Comparison of ENCODE assay signal across 22 cellular contexts in genomic region chr5:141150993-141151325, GRCh38. TPM values are rescaled to one million over a fixed set of nuclear protein-coding genes. Genes with fewer than 3 reads are reported as not detected.
DNase-seq lines count a peak whose midpoint lies in the region; ATAC-seq, FAIRE-seq and TF ChIP-seq lines count a peak whose summit lies in the region.
"Had no signal": no experiment of that assay in that cellular context is flagged by ENCODE, and none has a peak within 500 bp of the region (broad histone marks: within the 10 kb centered on the region; RNA-seq: fewer than 3 reads in every experiment).

No MANE protein-coding gene starts in this region.

- peak overlapping the region; percentile 67 for H3K4me2 ChIP-seq in HepG2 (ENCODE audit: low read depth, low read length)

- BruUV-seq in HepG2 (replicated peaks; lab: Mats Ljungman, UMichigan), result no TSS peak

- no peak for TF ChIP-seq CTCF in HepG2 (CRISPR knock-in tag; IDR thresholded peaks at IDR 0.05)
- TF ChIP-seq CTCF in right lobe of liver (IDR thresholded peaks at IDR 0.05), result no peak
- TF ChIP-seq CTCF in coronary artery (IDR thresholded peaks at IDR 0.05), result no peak

- no peak overlapping the region for H3K27ac ChIP-seq in HepG2 (ENCODE audit: extremely low read length, insufficient read depth, low read length)
- no peak overlapping the region for H3K27ac ChIP-seq in right lobe of liver
- no peak overlapping the region for H3K27ac ChIP-seq in coronary artery
- no peak overlapping the region for H3K27ac ChIP-seq in subcutaneous abdominal adipose tissue (ENCODE audit: low read depth, low read length)
- H3K27ac ChIP-seq: 22Rv1 had no signal

- TF ChIP-seq RAD21 in HepG2 (CRISPR knock-in tag; IDR thresholded peaks at IDR 0.05), result no peak

- WGBS in HepG2 (ENCODE audit: low lambda C conversion rate), result 47% methylated on average over 13 of the region's 13 CpGs
- WGBS in right lobe of liver (ENCODE audit: insufficient coverage, low coverage, low lambda C conversion rate, missing lambda C conversion rate), result 15% methylated on average over 13 of the region's 13 CpGs

- intact Hi-C loops in HepG2 (cut with micrococcal nuclease; ENCODE audit: unreplicated experiment), result loop anchor here (2.0 kb wide), 1 partner anchor 66 kb away; no protein-coding TSS in a partner anchor
- intact Hi-C loops in right lobe of liver (cut with DNase I), result no loop called here

- no peak for TF ChIP-seq POLR2A in HepG2 (IDR thresholded peaks at IDR 0.05; ENCODE audit: insufficient read depth in 1 of 2, low read depth in 2 of 2, low read length in 2 of 2)
- TF ChIP-seq POLR2A in right lobe of liver (IDR thresholded peaks at IDR 0.05), result no peak

- no peaks in the 10 kb centered on the region for H3K79me2 ChIP-seq in HepG2 (ENCODE audit: insufficient read depth, low read length)

- H3K9ac ChIP-seq in HepG2 (ENCODE audit: insufficient read depth, low read depth, low read length) (no peak overlapping the region), subcutaneous abdominal adipose tissue (ENCODE audit: low read length in 5 of 5) (no peak overlapping the region)

- TF ChIP-seq EP300 in HepG2 (IDR thresholded peaks at IDR 0.05; ENCODE audit: low read depth in 2 of 2, low read length in 2 of 2) (no peak), HepG2 (CRISPR knock-in tag; IDR thresholded peaks at IDR 0.05; ENCODE audit: borderline replicate concordance) (no peak)

- H3K36me3 ChIP-seq in HepG2 (replicated peaks in 1 of 2; ENCODE audit: control insufficient read depth in 1 of 2, insufficient read depth in 2 of 2, low read length in 2 of 2), result no peaks in the 10 kb centered on the region
- H3K36me3 ChIP-seq in right lobe of liver, result no peaks in the 10 kb centered on the region
- H3K36me3 ChIP-seq in subcutaneous abdominal adipose tissue (ENCODE audit: control insufficient read depth in 5 of 5, insufficient read depth in 5 of 5, low read length in 5 of 5), result no peaks in the 10 kb centered on the region
- H3K36me3 ChIP-seq: BE2C had no signal

- ATAC-seq in HepG2, result no peak
- no peak for ATAC-seq in right lobe of liver

- CTCF ChIA-PET in HepG2 (lab: Yijun Ruan, JAX; ENCODE audit: low intra/inter-chr PET ratio, low total read pairs), result no interaction called here

- H3K4me3 ChIP-seq in HepG2 (replicated peaks in 1 of 3; ENCODE audit: insufficient read depth in 1 of 3, low read depth in 2 of 3, low read length in 3 of 3), result peak overlapping the region in 1 of 3 experiments; percentile 47; a peak in 1 of 6 replicates
- H3K4me3 ChIP-seq in right lobe of liver, result no peak overlapping the region
- peak overlapping the region; percentile 54 for H3K4me3 ChIP-seq in coronary artery
- H3K4me3 ChIP-seq in subcutaneous abdominal adipose tissue (ENCODE audit: low read depth in 1 of 5, low read length in 5 of 5), result peak overlapping the region in 3 of 5 donors; percentile 13 to 53 (median 20)

- DNase-seq in DMS53 (lab: John Stamatoyannopoulos, UW) (peak; percentile 33), DMS53 treated with DMSO at 0.1 percent for 48 hours (lab: John Stamatoyannopoulos, UW; ENCODE audit: unreplicated experiment) (no peak), HepG2 (ENCODE audit: low spot score) (no peak), right lobe of liver (no peak), coronary artery (ENCODE audit: low spot score) (no peak), HCEC 1CT (no peak), ACHN (no peak)
- DNase-seq: BE2C; C1 segment of cervical spinal cord; CD4-positive, CD25-positive, alpha-beta regulatory T cell; CD8-positive, alpha-beta memory T cell; COR-L47; DMS 273 treated with DMSO at 0.1 percent for 48 hours; DMS79 treated with DMSO at 0.1 percent for 48 hours; H9; KBM-7 had no signal

- in situ Hi-C loops in HepG2 (cut with HindIII; ENCODE audit: extremely low pct_ligation_motif_present, low pct_unique_long_range_greater_than_20kb) (no loop called here), ACHN (cut with HindIII; ENCODE audit: low pct_ligation_motif_present, low pct_unique_long_range_greater_than_20kb, low sequenced_read_pairs) (no loop called here)

- H3K4me1 ChIP-seq in HepG2 (ENCODE audit: insufficient read depth, low read length), result peaks cover 7% of the 10 kb centered on the region; the same call in 1 of the 2 replicates
- H3K4me1 ChIP-seq in right lobe of liver, result no peaks in the 10 kb centered on the region
- peaks cover 0 to 2% (median 0%) of the 10 kb centered on the region in 5 donors for H3K4me1 ChIP-seq in subcutaneous abdominal adipose tissue (ENCODE audit: control insufficient read depth in 5 of 5, insufficient read depth in 5 of 5, low read length in 5 of 5)
- H3K4me1 ChIP-seq: BE2C had no signal

- H2AFZ ChIP-seq in HepG2 (ENCODE audit: low read length), result peak overlapping the region; percentile 28

- no peak for FAIRE-seq in HepG2 (lab: Jason Lieb, UNC)
- FAIRE-seq: GM12891, GM19239, H1 had no signal

- H3K9me3 ChIP-seq in HepG2 (ENCODE audit: low read length) (no peaks in the 10 kb centered on the region), right lobe of liver (no peaks in the 10 kb centered on the region), subcutaneous abdominal adipose tissue (ENCODE audit: control insufficient read depth in 5 of 5, low read length in 5 of 5) (peaks cover 14 to 40% (median 32%) of the 10 kb centered on the region in 5 donors)
- H3K9me3 ChIP-seq: BE2C had no signal

- H4K20me1 ChIP-seq in HepG2 (ENCODE audit: insufficient read depth, low read length), result no peaks in the 10 kb centered on the region

- POLR2A ChIA-PET in HepG2 (lab: Yijun Ruan, JAX), result no interaction called here

- H3K27me3 ChIP-seq in HepG2 (ENCODE audit: control insufficient read depth in 1 of 2, insufficient read depth in 2 of 2, low read length in 2 of 2), result peaks cover 0 to 10% of the 10 kb centered on the region in 2 experiments; a peak in 1 of 5 replicates
- H3K27me3 ChIP-seq in right lobe of liver, result no peaks in the 10 kb centered on the region
- peaks cover 0 to 9% (median 3%) of the 10 kb centered on the region in 5 donors for H3K27me3 ChIP-seq in subcutaneous abdominal adipose tissue (ENCODE audit: control insufficient read depth in 5 of 5, insufficient read depth in 4 of 5, low read length in 5 of 5)

RNA-seq across cellular contexts. Expression of gene PCDHB6, which starts 1.1 kb away (rescaled TPM):
- total RNA-seq in HepG2 (2016; rRNA removed; fragmentation: Illumina TruSeq; extraction: Trizol), result 0.04 TPM in 1 of 2 replicates, not detected in the other
- not detected in 2 replicates for total RNA-seq in HepG2 (2016; cell fraction: cytosol; rRNA removed; fragmentation: Illumina TruSeq; extraction: Trizol; ENCODE audit: low read depth)
- total RNA-seq in HepG2 (2016; cell fraction: insoluble cytoplasmic fraction; rRNA removed; fragmentation: Illumina TruSeq; extraction: Trizol), result 0.04 TPM in 1 of 2 replicates, not detected in the other
- total RNA-seq in HepG2 (2016; cell fraction: membrane; rRNA removed; fragmentation: Illumina TruSeq; extraction: Trizol), result not detected in 2 replicates
- 0.13 TPM in 1 of 2 replicates, not detected in the other for total RNA-seq in HepG2 (2016; cell fraction: nucleus; rRNA removed; fragmentation: Illumina TruSeq; extraction: Trizol)
- polyA plus RNA-seq in HepG2 (2011; rRNA removed), result 0.01 TPM in 1 of 2 replicates, not detected in the other
- polyA plus RNA-seq in HepG2 (2011; cell fraction: cytosol; rRNA removed), result 0.01 and 0.04 TPM in 2 replicates
- polyA plus RNA-seq in HepG2 (2011; cell fraction: nucleus; rRNA removed), result 0.05 and 0.18 TPM in 2 replicates
- polyA plus RNA-seq in HepG2 (2012), result 0.05 and 0.20 TPM in 2 replicates
- polyA plus RNA-seq in HepG2 (2016; cell fraction: cytosol; fragmentation: Illumina TruSeq; extraction: Trizol; ENCODE audit: low read depth), result not detected in 2 replicates
- not detected in 2 replicates for polyA plus RNA-seq in HepG2 (2016; cell fraction: insoluble cytoplasmic fraction; fragmentation: Illumina TruSeq; extraction: Trizol; ENCODE audit: low read depth)
- polyA plus RNA-seq in HepG2 (2016; cell fraction: membrane; fragmentation: Illumina TruSeq; extraction: Trizol; ENCODE audit: low read depth), result not detected in 2 replicates
- polyA plus RNA-seq in HepG2 (2016; cell fraction: nucleus; fragmentation: Illumina TruSeq; extraction: Trizol; ENCODE audit: insufficient read depth, low read depth), result 0.13 and 0.18 TPM in 2 replicates
- not detected in 2 replicates for polyA minus RNA-seq in HepG2 (2011; rRNA and poly(A)+ RNA removed; ENCODE audit: low replicate concordance)
- polyA minus RNA-seq in HepG2 (2011; cell fraction: cytosol; rRNA and poly(A)+ RNA removed), result not detected in 2 replicates
- polyA minus RNA-seq in HepG2 (2011; cell fraction: nucleus; rRNA and poly(A)+ RNA removed), result not detected in 2 replicates
- under 1 TPM in 4 of 6 experiments, not detected in 2; 0.06 to 0.16 (median 0.12) TPM for total RNA-seq in right lobe of liver
- total RNA-seq: CD4-positive, CD25-positive, alpha-beta regulatory T cell; CD8-positive, alpha-beta memory T cell; H9; HT-29 had no signal
- polyA plus RNA-seq: CD4-positive, CD25-positive, alpha-beta regulatory T cell; CD8-positive, alpha-beta memory T cell had no signal

RNA-seq across cellular contexts. Expression of gene PCDHB5, which starts 16.0 kb away (rescaled TPM):
- total RNA-seq in HepG2 (2016; rRNA removed; fragmentation: Illumina TruSeq; extraction: Trizol) (0.07 TPM in 1 of 2 replicates, not detected in the other), right lobe of liver (1 to 10 TPM in 1 of 6 experiments, under 1 TPM in 5; 0.18 to 1.2 (median 0.45) TPM)
- total RNA-seq in HepG2 (2016; cell fraction: cytosol; rRNA removed; fragmentation: Illumina TruSeq; extraction: Trizol; ENCODE audit: low read depth), result not detected in 2 replicates
- total RNA-seq in HepG2 (2016; cell fraction: insoluble cytoplasmic fraction; rRNA removed; fragmentation: Illumina TruSeq; extraction: Trizol), result 0.24 and 0.34 TPM in 2 replicates
- not detected in 2 replicates for total RNA-seq in HepG2 (2016; cell fraction: membrane; rRNA removed; fragmentation: Illumina TruSeq; extraction: Trizol)
- 0.19 and 0.31 TPM in 2 replicates for total RNA-seq in HepG2 (2016; cell fraction: nucleus; rRNA removed; fragmentation: Illumina TruSeq; extraction: Trizol)
- 0.03 and 0.08 TPM in 2 replicates for polyA plus RNA-seq in HepG2 (2011; rRNA removed)
- polyA plus RNA-seq in HepG2 (2011; cell fraction: cytosol; rRNA removed), result 0.04 and 0.08 TPM in 2 replicates
- 0.26 and 0.34 TPM in 2 replicates for polyA plus RNA-seq in HepG2 (2011; cell fraction: nucleus; rRNA removed)
- 0.05 and 0.07 TPM in 2 replicates for polyA plus RNA-seq in HepG2 (2012)
- polyA plus RNA-seq in HepG2 (2016; cell fraction: cytosol; fragmentation: Illumina TruSeq; extraction: Trizol; ENCODE audit: low read depth), result not detected in 2 replicates
- polyA plus RNA-seq in HepG2 (2016; cell fraction: insoluble cytoplasmic fraction; fragmentation: Illumina TruSeq; extraction: Trizol; ENCODE audit: low read depth), result 0.11 TPM in 1 of 2 replicates, not detected in the other
- not detected in 2 replicates for polyA plus RNA-seq in HepG2 (2016; cell fraction: membrane; fragmentation: Illumina TruSeq; extraction: Trizol; ENCODE audit: low read depth)
- 0.22 and 0.41 TPM in 2 replicates for polyA plus RNA-seq in HepG2 (2016; cell fraction: nucleus; fragmentation: Illumina TruSeq; extraction: Trizol; ENCODE audit: insufficient read depth, low read depth)
- 0.04 TPM in 1 of 2 replicates, not detected in the other for polyA minus RNA-seq in HepG2 (2011; rRNA and poly(A)+ RNA removed; ENCODE audit: low replicate concordance)
- polyA minus RNA-seq in HepG2 (2011; cell fraction: cytosol; rRNA and poly(A)+ RNA removed), result not detected in 2 replicates
- 0.13 TPM in 1 of 2 replicates, not detected in the other for polyA minus RNA-seq in HepG2 (2011; cell fraction: nucleus; rRNA and poly(A)+ RNA removed)
- total RNA-seq: CD4-positive, CD25-positive, alpha-beta regulatory T cell; CD8-positive, alpha-beta memory T cell; HT-29 had no signal
- polyA plus RNA-seq: CD8-positive, alpha-beta memory T cell had no signal

RNA-seq across cellular contexts. Expression of gene PCDHB7, which starts 21.5 kb away (rescaled TPM):
- total RNA-seq in HepG2 (2016; rRNA removed; fragmentation: Illumina TruSeq; extraction: Trizol), result 0.02 TPM in 1 of 2 replicates, not detected in the other
- not detected in 2 replicates for total RNA-seq in HepG2 (2016; cell fraction: cytosol; rRNA removed; fragmentation: Illumina TruSeq; extraction: Trizol; ENCODE audit: low read depth)
- total RNA-seq in HepG2 (2016; cell fraction: insoluble cytoplasmic fraction; rRNA removed; fragmentation: Illumina TruSeq; extraction: Trizol), result 0.09 TPM in 1 of 2 replicates, not detected in the other
- total RNA-seq in HepG2 (2016; cell fraction: membrane; rRNA removed; fragmentation: Illumina TruSeq; extraction: Trizol), result not detected in 2 replicates
- total RNA-seq in HepG2 (2016; cell fraction: nucleus; rRNA removed; fragmentation: Illumina TruSeq; extraction: Trizol), result 0.09 and 0.12 TPM in 2 replicates
- polyA plus RNA-seq in HepG2 (2011; rRNA removed), result 0.03 TPM in 1 of 2 replicates, not detected in the other
- polyA plus RNA-seq in HepG2 (2011; cell fraction: cytosol; rRNA removed), result 0.01 and 0.03 TPM in 2 replicates
- 0.05 TPM in 2 replicates for polyA plus RNA-seq in HepG2 (2011; cell fraction: nucleus; rRNA removed)
- polyA plus RNA-seq in HepG2 (2012), result 0.03 and 0.16 TPM in 2 replicates
- polyA plus RNA-seq in HepG2 (2016; cell fraction: cytosol; fragmentation: Illumina TruSeq; extraction: Trizol; ENCODE audit: low read depth), result not detected in 2 replicates
- not detected in 2 replicates for polyA plus RNA-seq in HepG2 (2016; cell fraction: insoluble cytoplasmic fraction; fragmentation: Illumina TruSeq; extraction: Trizol; ENCODE audit: low read depth)
- polyA plus RNA-seq in HepG2 (2016; cell fraction: membrane; fragmentation: Illumina TruSeq; extraction: Trizol; ENCODE audit: low read depth), result not detected in 2 replicates
- polyA plus RNA-seq in HepG2 (2016; cell fraction: nucleus; fragmentation: Illumina TruSeq; extraction: Trizol; ENCODE audit: insufficient read depth, low read depth), result 0.17 TPM in 1 of 2 replicates, not detected in the other
- 0.06 TPM in 1 of 2 replicates, not detected in the other for polyA minus RNA-seq in HepG2 (2011; rRNA and poly(A)+ RNA removed; ENCODE audit: low replicate concordance)
- not detected in 2 replicates for polyA minus RNA-seq in HepG2 (2011; cell fraction: cytosol; rRNA and poly(A)+ RNA removed)
- 0.12 TPM in 1 of 2 replicates, not detected in the other for polyA minus RNA-seq in HepG2 (2011; cell fraction: nucleus; rRNA and poly(A)+ RNA removed)
- under 1 TPM; 0.07 to 0.31 (median 0.13) TPM for total RNA-seq in right lobe of liver
- total RNA-seq: CD4-positive, CD25-positive, alpha-beta regulatory T cell; CD8-positive, alpha-beta memory T cell had no signal
- polyA plus RNA-seq: CD4-positive, CD25-positive, alpha-beta regulatory T cell; CD8-positive, alpha-beta memory T cell had no signal

RNA-seq across cellular contexts. Expression of gene PCDHB8, which starts 26.6 kb away (rescaled TPM):
- total RNA-seq in HepG2 (2016; rRNA removed; fragmentation: Illumina TruSeq; extraction: Trizol) (0.34 and 0.82 TPM in 2 replicates), right lobe of liver (under 1 TPM in 4 of 6 experiments, not detected in 2; 0.12 to 0.49 (median 0.19) TPM)
- total RNA-seq in HepG2 (2016; cell fraction: cytosol; rRNA removed; fragmentation: Illumina TruSeq; extraction: Trizol; ENCODE audit: low read depth), result not detected in 2 replicates
- 0.37 and 1.1 TPM in 2 replicates for total RNA-seq in HepG2 (2016; cell fraction: insoluble cytoplasmic fraction; rRNA removed; fragmentation: Illumina TruSeq; extraction: Trizol)
- total RNA-seq in HepG2 (2016; cell fraction: membrane; rRNA removed; fragmentation: Illumina TruSeq; extraction: Trizol), result 0.07 and 0.12 TPM in 2 replicates
- total RNA-seq in HepG2 (2016; cell fraction: nucleus; rRNA removed; fragmentation: Illumina TruSeq; extraction: Trizol), result 0.68 and 0.88 TPM in 2 replicates
- 0.26 and 0.33 TPM in 2 replicates for polyA plus RNA-seq in HepG2 (2011; rRNA removed)
- 0.29 and 0.31 TPM in 2 replicates for polyA plus RNA-seq in HepG2 (2011; cell fraction: cytosol; rRNA removed)
- 0.26 and 0.36 TPM in 2 replicates for polyA plus RNA-seq in HepG2 (2011; cell fraction: nucleus; rRNA removed)
- 0.48 and 1.2 TPM in 2 replicates for polyA plus RNA-seq in HepG2 (2012)
- polyA plus RNA-seq in HepG2 (2016; cell fraction: cytosol; fragmentation: Illumina TruSeq; extraction: Trizol; ENCODE audit: low read depth), result 0.05 TPM in 1 of 2 replicates, not detected in the other
- polyA plus RNA-seq in HepG2 (2016; cell fraction: insoluble cytoplasmic fraction; fragmentation: Illumina TruSeq; extraction: Trizol; ENCODE audit: low read depth), result 0.30 and 0.32 TPM in 2 replicates
- 0.07 TPM in 1 of 2 replicates, not detected in the other for polyA plus RNA-seq in HepG2 (2016; cell fraction: membrane; fragmentation: Illumina TruSeq; extraction: Trizol; ENCODE audit: low read depth)
- polyA plus RNA-seq in HepG2 (2016; cell fraction: nucleus; fragmentation: Illumina TruSeq; extraction: Trizol; ENCODE audit: insufficient read depth, low read depth), result 0.63 and 0.66 TPM in 2 replicates
- polyA minus RNA-seq in HepG2 (2011; rRNA and poly(A)+ RNA removed; ENCODE audit: low replicate concordance), result 0.50 TPM in 1 of 2 replicates, not detected in the other
- polyA minus RNA-seq in HepG2 (2011; cell fraction: cytosol; rRNA and poly(A)+ RNA removed), result 0.70 and 0.79 TPM in 2 replicates
- polyA minus RNA-seq in HepG2 (2011; cell fraction: nucleus; rRNA and poly(A)+ RNA removed), result 0.26 and 0.62 TPM in 2 replicates
- total RNA-seq: CD4-positive, CD25-positive, alpha-beta regulatory T cell; CD8-positive, alpha-beta memory T cell; HT-29 had no signal
- polyA plus RNA-seq: CD4-positive, CD25-positive, alpha-beta regulatory T cell; CD8-positive, alpha-beta memory T cell had no signal

RNA-seq across cellular contexts. Expression of gene PCDHB4, which starts 29.3 kb away (rescaled TPM):
- 0.13 TPM in 1 of 2 replicates, not detected in the other for total RNA-seq in HepG2 (2016; rRNA removed; fragmentation: Illumina TruSeq; extraction: Trizol)
- total RNA-seq in HepG2 (2016; cell fraction: cytosol; rRNA removed; fragmentation: Illumina TruSeq; extraction: Trizol; ENCODE audit: low read depth), result not detected in 2 replicates
- total RNA-seq in HepG2 (2016; cell fraction: insoluble cytoplasmic fraction; rRNA removed; fragmentation: Illumina TruSeq; extraction: Trizol), result 0.11 TPM in 1 of 2 replicates, not detected in the other
- not detected in 2 replicates for total RNA-seq in HepG2 (2016; cell fraction: membrane; rRNA removed; fragmentation: Illumina TruSeq; extraction: Trizol)
- 0.28 and 0.37 TPM in 2 replicates for total RNA-seq in HepG2 (2016; cell fraction: nucleus; rRNA removed; fragmentation: Illumina TruSeq; extraction: Trizol)
- polyA plus RNA-seq in HepG2 (2011; rRNA removed), result 0.08 and 0.13 TPM in 2 replicates
- 0.05 and 0.11 TPM in 2 replicates for polyA plus RNA-seq in HepG2 (2011; cell fraction: cytosol; rRNA removed)
- 1.5 TPM in 2 replicates for polyA plus RNA-seq in HepG2 (2011; cell fraction: nucleus; rRNA removed)
- 0.09 and 0.12 TPM in 2 replicates for polyA plus RNA-seq in HepG2 (2012)
- polyA plus RNA-seq in HepG2 (2016; cell fraction: cytosol; fragmentation: Illumina TruSeq; extraction: Trizol; ENCODE audit: low read depth), result not detected in 2 replicates
- 0.07 TPM in 1 of 2 replicates, not detected in the other for polyA plus RNA-seq in HepG2 (2016; cell fraction: insoluble cytoplasmic fraction; fragmentation: Illumina TruSeq; extraction: Trizol; ENCODE audit: low read depth)
- polyA plus RNA-seq in HepG2 (2016; cell fraction: membrane; fragmentation: Illumina TruSeq; extraction: Trizol; ENCODE audit: low read depth), result not detected in 2 replicates
- 0.61 and 0.87 TPM in 2 replicates for polyA plus RNA-seq in HepG2 (2016; cell fraction: nucleus; fragmentation: Illumina TruSeq; extraction: Trizol; ENCODE audit: insufficient read depth, low read depth)
- 0.48 TPM in 1 of 2 replicates, not detected in the other for polyA minus RNA-seq in HepG2 (2011; rRNA and poly(A)+ RNA removed; ENCODE audit: low replicate concordance)
- polyA minus RNA-seq in HepG2 (2011; cell fraction: cytosol; rRNA and poly(A)+ RNA removed), result not detected in 2 replicates
- 0.62 and 0.64 TPM in 2 replicates for polyA minus RNA-seq in HepG2 (2011; cell fraction: nucleus; rRNA and poly(A)+ RNA removed)
- total RNA-seq in right lobe of liver, result under 1 TPM; 0.10 to 0.35 (median 0.20) TPM
- total RNA-seq: CD4-positive, CD25-positive, alpha-beta regulatory T cell; CD8-positive, alpha-beta memory T cell; HT-29 had no signal
- polyA plus RNA-seq: CD4-positive, CD25-positive, alpha-beta regulatory T cell; CD8-positive, alpha-beta memory T cell had no signal

Comparison
In these comparisons a context has a peak if more than half of its experiments do, and no peak if none do; other contexts are left out.
1. H3K4me3 ChIP-seq: peak in coronary artery (single experiment) and subcutaneous abdominal adipose tissue (3 of 5); none in right lobe of liver (0 of 3).